In genomic region chr14:20675669-20676068, GRCh38 we compare ENCODE assay signal across 1 cellular context.
TF ChIP-seq lines count a peak whose summit lies in the region.

No MANE protein-coding gene starts in this region.

TF ChIP-seq in GM23338, 12 proteins besides CTCF, POLR2A, EP300 and RAD21:
- TF ChIP-seq STAT1 (IDR thresholded peaks at IDR 0.05; ENCODE audit: unreplicated experiment) (no peak), ZNF114 (CRISPR knock-in tag; IDR thresholded peaks at IDR 0.05) (no peak), NANOG (IDR thresholded peaks at IDR 0.05; ENCODE audit: borderline replicate concordance) (no peak), EZH2 (IDR thresholded peaks at IDR 0.05; ENCODE audit: low read depth, unreplicated experiment) (no peak), REST (IDR thresholded peaks at IDR 0.05; ENCODE audit: unreplicated experiment) (no peak), JUNB (IDR thresholded peaks at IDR 0.05; ENCODE audit: unreplicated experiment) (no peak), CREB1 (CRISPR knock-in tag; IDR thresholded peaks at IDR 0.05; ENCODE audit: low read depth) (no peak), ZNF462 (CRISPR knock-in tag; IDR thresholded peaks at IDR 0.05) (no peak), ETS1 (IDR thresholded peaks at IDR 0.05) (no peak), ZNF331 (CRISPR knock-in tag; IDR thresholded peaks at IDR 0.05; ENCODE audit: low read depth) (no peak), EZH2phosphoT487 (IDR thresholded peaks at IDR 0.05; ENCODE audit: unreplicated experiment) (no peak), POLR2AphosphoS5 (IDR thresholded peaks at IDR 0.05; ENCODE audit: low read depth) (no peak)
